In the genomic region with DNA sequence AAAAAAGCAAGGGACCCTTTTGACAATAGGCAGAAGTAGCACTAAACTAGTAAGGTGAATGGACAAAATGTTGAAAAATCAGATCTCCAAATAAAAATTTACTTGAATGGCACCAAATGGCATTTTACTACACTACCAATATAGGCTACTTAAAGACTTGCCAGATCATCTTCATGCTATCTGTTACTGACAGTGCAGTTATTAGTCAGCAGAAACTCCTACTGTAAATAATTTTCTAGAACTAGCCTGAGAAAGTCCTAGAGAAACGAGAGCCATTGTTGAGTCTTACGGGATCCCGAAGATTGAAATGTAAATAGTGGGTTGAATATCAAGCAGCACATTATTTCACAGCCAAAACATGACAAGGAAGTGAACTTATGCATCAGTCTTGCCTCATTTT, we compare ENCODE assay signal across 24 cellular contexts.
"Had no signal": no experiment of that assay in that cellular context is flagged by ENCODE, and none has a peak within 500 bp of the region (broad histone marks: within the 10 kb centered on the region; RNA-seq: fewer than 3 reads in every experiment).

No MANE protein-coding gene starts in this region.

- H3K4me3 ChIP-seq: colonic mucosa, coronary artery, dorsolateral prefrontal cortex, esophagus muscularis mucosa, esophagus squamous epithelium, gastrocnemius medialis, gastroesophageal sphincter, heart left ventricle, heart right ventricle had no signal

- H3K4me1 ChIP-seq: colonic mucosa, esophagus muscularis mucosa, esophagus squamous epithelium, foreskin keratinocyte, gastrocnemius medialis, gastroesophageal sphincter, heart left ventricle, heart right ventricle had no signal

- H3K27me3 ChIP-seq: colonic mucosa, dorsolateral prefrontal cortex, esophagus muscularis mucosa, esophagus squamous epithelium, foreskin keratinocyte, gastrocnemius medialis, gastroesophageal sphincter, heart left ventricle, heart right ventricle had no signal

- H3K36me3 ChIP-seq: colonic mucosa, esophagus muscularis mucosa, esophagus squamous epithelium, gastrocnemius medialis, gastroesophageal sphincter, heart left ventricle, heart right ventricle had no signal

- H3K9me3 ChIP-seq: colonic mucosa, esophagus muscularis mucosa, esophagus squamous epithelium, gastrocnemius medialis, gastroesophageal sphincter had no signal

- H3K27ac ChIP-seq: colonic mucosa, coronary artery, dorsolateral prefrontal cortex, epithelial cell of prostate, esophagus muscularis mucosa, esophagus squamous epithelium, foreskin keratinocyte, gastrocnemius medialis, gastroesophageal sphincter, heart left ventricle, heart right ventricle had no signal

- ATAC-seq: effector memory CD8-positive, alpha-beta T cell; esophagus mucosa; foreskin keratinocyte; gastrocnemius medialis; gastroesophageal sphincter; heart left ventricle; heart right ventricle had no signal

- DNase-seq: colonic mucosa; cortex of kidney; dermis blood vessel endothelial cell; dorsolateral prefrontal cortex; effector CD4-positive, alpha-beta T cell; effector CD8-positive, alpha-beta T cell; effector memory CD4-positive, alpha-beta T cell; effector memory CD8-positive, alpha-beta T cell; endodermal cell; erythroblast; esophagus squamous epithelium; foreskin fibroblast; foreskin keratinocyte; foreskin melanocyte; gastrocnemius medialis; glutamatergic neuron; head of caudate nucleus; heart left ventricle; heart right ventricle had no signal
